In genomic region chr17:73092518-73093135, GRCh38 we compare ENCODE assay signal across 8 cellular contexts. TPM values are rescaled to one million over a fixed set of nuclear protein-coding genes. Genes with fewer than 3 reads are reported as not detected.
DNase-seq lines count a peak whose midpoint lies in the region; ATAC-seq and TF ChIP-seq lines count a peak whose summit lies in the region.

Gene SLC39A11, minus strand, starts transcription at chr17:73092688. Its CDS starts 3,924 bp downstream, at chr17:73088764.

- H3K4me1 ChIP-seq in right lobe of liver: peaks cover 0 to 31% (median 10%) of the 10 kb centered on the region in 4 donors

- H3K27me3 ChIP-seq in dorsolateral prefrontal cortex (no peaks in the 10 kb centered on the region), right lobe of liver (no peaks in the 10 kb centered on the region)

- H3K36me3 ChIP-seq in right lobe of liver: peaks cover 0 to under 1% (median under 1%) of the 10 kb centered on the region in 4 donors

- intact Hi-C loops in dorsolateral prefrontal cortex (cut with DNase I) (loop anchor here (2.0 to 10.0 kb wide), 4 partner anchors 46 to 365 kb away; no protein-coding TSS in a partner anchor), right lobe of liver (cut with DNase I) (no loop called here)

- ATAC-seq in GM19351 (IDR thresholded peaks at IDR 0.05; ENCODE audit: unreplicated experiment) (peak; percentile 99), HG03521 (IDR thresholded peaks at IDR 0.05; ENCODE audit: unreplicated experiment) (peak; percentile 99), right lobe of liver (peak; percentile 96 to 97 (median 96))

- peak within 1 kb of the TSS; percentile 48 to 88 (median 73) for H3K4me3 ChIP-seq in dorsolateral prefrontal cortex
- peak within 1 kb of the TSS; percentile 64 to 68 (median 64) for H3K4me3 ChIP-seq in right lobe of liver

- H3K27ac ChIP-seq in dorsolateral prefrontal cortex: peak within 1 kb of the TSS; percentile 65 to 99 (median 96)
- peak within 1 kb of the TSS in 2 of 3 donors; percentile 8 to 50 for H3K27ac ChIP-seq in right lobe of liver

- TF ChIP-seq CTCF in dorsolateral prefrontal cortex (IDR thresholded peaks at IDR 0.05 in 54 of 56, conservative IDR thresholded peaks at IDR 0.05 in 2 of 56; ENCODE audit: low read depth in 1 of 56, partially characterized antibody in 56 of 56): peak in 23 of 56 donors; percentile 4 to 43 (median 25)
- TF ChIP-seq CTCF in right lobe of liver (IDR thresholded peaks at IDR 0.05): no peak

- WGBS in right lobe of liver (ENCODE audit: insufficient coverage, low coverage, low lambda C conversion rate, missing lambda C conversion rate): 9% methylated on average over 16 of the region's 23 CpGs

- H3K9me3 ChIP-seq in right lobe of liver: no peaks in the 10 kb centered on the region

- TF ChIP-seq POLR2A in right lobe of liver (IDR thresholded peaks at IDR 0.05): peak; percentile 44

- DNase-seq in C1 segment of cervical spinal cord (lab: John Stamatoyannopoulos, UW) (peak; percentile 54 to 96 (median 90)), NCI-H748 (lab: John Stamatoyannopoulos, UW; ENCODE audit: unreplicated experiment) (peak; percentile 91), dorsolateral prefrontal cortex (peak; percentile 94 to 97 (median 95)), right lobe of liver (peak; percentile 93 to 94 (median 94))
- peak; percentile 87 to 88 for DNase-seq in activated CD4-positive, alpha-beta T cell treated with anti-CD3 and anti-CD28 coated beads, Interleukin-2, amount 50 U/mL, for 4 hours
- peak; percentile 86 to 89 for DNase-seq in stimulated activated CD4-positive, alpha-beta T cell treated with anti-CD3 and anti-CD28 coated beads, Interleukin-4, amount 100 ng/mL, for 4 hours

RNA-seq across cellular contexts. Expression of gene SLC39A11, which starts in this region (rescaled TPM):
- total RNA-seq in dorsolateral prefrontal cortex: 100 to 1,000 TPM in 3 of 120 experiments, 10 to 100 TPM in 117; 14.9 to 129 (median 47.9) TPM
- total RNA-seq in right lobe of liver: 10 to 100 TPM; 25.4 to 49.6 (median 39.3) TPM

Comparison
In these comparisons a context has a peak if more than half of its experiments do, and no peak if none do; other contexts are left out.
1. Peak in every context shown above with its lines: DNase-seq, ATAC-seq, H3K4me3 ChIP-seq and H3K27ac ChIP-seq.
2. intact Hi-C loops: an anchor here in dorsolateral prefrontal cortex (2.0 to 10.0 kb wide); none called in right lobe of liver.